Comparison of ENCODE assay signal across 11 cellular contexts in the genomic region with DNA sequence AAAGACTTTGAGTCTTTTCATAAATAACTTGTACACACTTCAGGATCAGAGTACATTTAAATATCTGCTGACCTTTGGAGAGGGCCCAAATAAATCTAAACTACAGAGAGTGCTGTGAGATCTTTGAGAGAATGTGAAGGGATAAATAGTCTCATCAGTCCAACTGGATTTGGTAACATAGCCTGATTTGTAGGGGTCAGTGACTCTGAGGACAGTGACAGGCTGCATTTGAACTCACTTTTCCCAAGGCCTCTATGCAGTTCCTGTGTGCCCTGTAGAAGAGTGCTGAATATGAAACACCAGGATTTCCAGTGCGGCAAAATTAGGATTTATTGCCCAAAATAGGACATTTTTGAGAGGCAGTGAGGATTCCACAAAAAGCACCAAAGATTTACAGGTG.
"Had no signal": no experiment of that assay in that cellular context is flagged by ENCODE, and none has a peak within 500 bp of the region (broad histone marks: within the 10 kb centered on the region; RNA-seq: fewer than 3 reads in every experiment).

No MANE protein-coding gene starts in this region.

- DNase-seq: GM23248, GOT3, H7, H9, HCEC 1CT, HFFc6 had no signal

- H3K4me3 ChIP-seq: GM23248, GM23338, HAP-1 had no signal

- H3K9ac ChIP-seq: GM23248 had no signal

- H3K27ac Mint-ChIP-seq: GM23338, H9, HFFc6 had no signal

- H3K4me3 Mint-ChIP-seq: GM23338, H9, HFFc6 had no signal

- H2AFZ ChIP-seq: GM23248, GM23338 had no signal

- H3K36me3 ChIP-seq: HAP-1 had no signal

- H3K4me2 ChIP-seq: GM23338 had no signal

- H3K27ac ChIP-seq: GM23248 had no signal

- ATAC-seq: GM23338, HCT116 had no signal

- H3K9me3 Mint-ChIP-seq: GM23338, H9, HFFc6 had no signal

- FAIRE-seq: H1, H54 had no signal
